20 cellular contexts compared by ENCODE assay signal in genomic region chr6:135296715-135297114, GRCh38.
DNase-seq lines count a peak whose midpoint lies in the region; ATAC-seq, FAIRE-seq and TF ChIP-seq lines count a peak whose summit lies in the region.
"Had no signal": no experiment of that assay in that cellular context is flagged by ENCODE, and none has a peak within 500 bp of the region (broad histone marks: within the 10 kb centered on the region; RNA-seq: fewer than 3 reads in every experiment).

No MANE protein-coding gene starts in this region.

- no peaks in the 10 kb centered on the region for H3K9me2 ChIP-seq in Loucy (replicated peaks; ENCODE audit: low read depth, low read length)

- H3K27me3 Mint-ChIP-seq in WTC11 (ENCODE audit: low read depth), result no peaks in the 10 kb centered on the region
- H3K27me3 Mint-ChIP-seq: B cell; CD8-positive, alpha-beta memory T cell had no signal

- H3K9me3 ChIP-seq in Loucy (ENCODE audit: insufficient read depth, low read depth, low read length) (peaks cover 6% of the 10 kb centered on the region), K562 (replicated peaks; ENCODE audit: control insufficient read depth, insufficient read depth, low read depth, low read length) (peaks cover 2% of the 10 kb centered on the region), kidney (ENCODE audit: control insufficient read depth in 1 of 2, low read length in 2 of 2) (no peaks in the 10 kb centered on the region), prostate gland (no peaks in the 10 kb centered on the region), WERI-Rb-1 (ENCODE audit: severe bottlenecking) (no peaks in the 10 kb centered on the region)

- in situ Hi-C loops in K562 (cut with MboI), result no loop called here

- no peak for TF ChIP-seq EP300 in K562 (IDR thresholded peaks at IDR 0.05; ENCODE audit: low read length)

- CTCF ChIA-PET in WTC11 (lab: Charles Lee), result no interaction called here
- CTCF ChIA-PET in K562 (lab: Yijun Ruan, JAX; ENCODE audit: low intra/inter-chr PET ratio), result no interaction called here

- H3K4me2 ChIP-seq in Loucy (ENCODE audit: low read depth, low read length, poor library complexity, severe bottlenecking), result peak overlapping the region; percentile 61
- no peak overlapping the region for H3K4me2 ChIP-seq in K562 (ENCODE audit: insufficient read depth, low read length)
- H3K4me2 ChIP-seq: BLaER1 treated with 17β-estradiol and CSF1 and Interleukin-3, amounts not matched to agents 10 nM and 100 nM had no signal

- H3K4me1 ChIP-seq in Loucy (ENCODE audit: insufficient read depth, low read length, poor library complexity, severe bottlenecking), result peaks cover 56% of the 10 kb centered on the region
- peaks cover 4 to 24% of the 10 kb centered on the region in 2 experiments; a peak in 4 of 5 replicates for H3K4me1 ChIP-seq in K562 (replicated peaks in 1 of 2; ENCODE audit: control insufficient read depth in 2 of 2, insufficient read depth in 2 of 2, low read length in 2 of 2)
- H3K4me1 ChIP-seq in kidney (ENCODE audit: control insufficient read depth in 1 of 2, insufficient read depth in 1 of 2, low read depth in 1 of 2, low read length in 2 of 2), result no peaks in the 10 kb centered on the region
- H3K4me1 ChIP-seq in prostate gland (replicated peaks), result no peaks in the 10 kb centered on the region

- H3K27me3 ChIP-seq in Loucy (ENCODE audit: insufficient read depth, low read length, poor library complexity, severe bottlenecking), result peaks cover 5% of the 10 kb centered on the region
- no peaks in the 10 kb centered on the region for H3K27me3 ChIP-seq in K562 (ENCODE audit: control insufficient read depth in 2 of 2, insufficient read depth in 2 of 2, low read length in 2 of 2)
- no peaks in the 10 kb centered on the region for H3K27me3 ChIP-seq in prostate gland (replicated peaks; ENCODE audit: insufficient read depth)
- no peaks in the 10 kb centered on the region for H3K27me3 ChIP-seq in WERI-Rb-1 (ENCODE audit: insufficient read depth, low read depth, severe bottlenecking)
- H3K27me3 ChIP-seq: BLaER1 treated with 17β-estradiol and CSF1 and Interleukin-3, amounts not matched to agents 10 nM and 100 nM had no signal

- H3K4me3 ChIP-seq in Loucy (ENCODE audit: low read length, poor library complexity, severe bottlenecking) (peak overlapping the region; percentile 30), K562 (no peak overlapping the region), kidney (ENCODE audit: low read length in 2 of 2) (no peak overlapping the region), prostate gland (no peak overlapping the region), WERI-Rb-1 (ENCODE audit: low read depth, low read length) (no peak overlapping the region)
- H3K4me3 ChIP-seq: BLaER1 treated with 17β-estradiol and CSF1 and Interleukin-3, amounts not matched to agents 10 nM and 100 nM; GM23248 had no signal

- H4K20me1 ChIP-seq in Loucy (ENCODE audit: insufficient read depth, low read length, poor library complexity, severe bottlenecking), result no peaks in the 10 kb centered on the region
- no peaks in the 10 kb centered on the region for H4K20me1 ChIP-seq in K562 (replicated peaks; ENCODE audit: control insufficient read depth, insufficient read depth, low read length)
- H4K20me1 ChIP-seq: BLaER1 treated with 17β-estradiol and CSF1 and Interleukin-3, amounts not matched to agents 10 nM and 100 nM had no signal

- WGBS in K562 (ENCODE audit: insufficient coverage, low coverage, missing lambda C conversion rate), result 64% methylated on average over 2 of the region's 2 CpGs
- 70% methylated on average over 2 of the region's 2 CpGs for WGBS in prostate gland

- H3K9me1 ChIP-seq in K562 (ENCODE audit: control insufficient read depth, insufficient read depth, low read length), result no peaks in the 10 kb centered on the region

- peak overlapping the region; percentile 49 for H3K9ac ChIP-seq in Loucy (ENCODE audit: low read depth, low read length, poor library complexity, severe bottlenecking)
- H3K9ac ChIP-seq in K562 (ENCODE audit: insufficient read depth in 1 of 2, low read depth in 2 of 2, low read length in 2 of 2), result no peak overlapping the region
- no peak overlapping the region for H3K9ac ChIP-seq in kidney (ENCODE audit: low read length in 2 of 2)
- H3K9ac ChIP-seq: BLaER1 treated with 17β-estradiol and CSF1 and Interleukin-3, amounts not matched to agents 10 nM and 100 nM; GM23248 had no signal

- no peak for DNase-seq in GM19239 (ENCODE audit: insufficient read length, low spot score)
- no peak for DNase-seq in WTC11 (ENCODE audit: low spot score)
- DNase-seq in K562 (ENCODE audit: extremely low read depth in 1 of 4, low spot score in 3 of 4), result no peak
- DNase-seq in kidney, result no peak
- DNase-seq in prostate gland (ENCODE audit: low spot score), result no peak
- no peak for DNase-seq in DMS114 treated with DMSO at 0.1 percent for 48 hours (lab: John Stamatoyannopoulos, UW; ENCODE audit: unreplicated experiment)
- no peak for DNase-seq in WERI-Rb-1
- DNase-seq: CD8-positive, alpha-beta memory T cell; COR-L47; DMS 273 treated with DMSO at 0.1 percent for 48 hours; DMS79; GF-D8; GM23248; HCEC 1CT; IMR-90; KBM-7 had no signal

- H2AFZ ChIP-seq in Loucy (ENCODE audit: low read length) (peak overlapping the region; percentile 8; the same call in 1 of the 2 replicates), K562 (ENCODE audit: low read depth, low read length) (peak overlapping the region; percentile 18; the same call in 1 of the 2 replicates)
- H2AFZ ChIP-seq: GM23248 had no signal

- H3K27ac ChIP-seq in K562 (ENCODE audit: extremely low read depth, low read depth, low read length), result 0 out of 3 replicates have a peak overlapping the region, but pooled peaks have one; percentile 11
- H3K27ac ChIP-seq in kidney (ENCODE audit: low read depth in 2 of 2, low read length in 2 of 2), result no peak overlapping the region
- no peak overlapping the region for H3K27ac ChIP-seq in prostate gland
- H3K27ac ChIP-seq in WERI-Rb-1, result no peak overlapping the region
- H3K27ac ChIP-seq: BLaER1 treated with 17β-estradiol and CSF1 and Interleukin-3, amounts not matched to agents 10 nM and 100 nM; GM23248; HL-60 had no signal

- H3K4me3 Mint-ChIP-seq in WTC11, result no peak overlapping the region
- H3K4me3 Mint-ChIP-seq: B cell; CD8-positive, alpha-beta memory T cell had no signal

- H3F3A ChIP-seq in Loucy (ENCODE audit: low read depth), result no peaks in the 10 kb centered on the region; the same call in 1 of the 2 replicates

- no peaks in the 10 kb centered on the region for H3K79me2 ChIP-seq in Loucy (ENCODE audit: insufficient read depth, low read length)
- no peaks in the 10 kb centered on the region for H3K79me2 ChIP-seq in K562 (ENCODE audit: control insufficient read depth, insufficient read depth, low read length)

- peaks cover 5% of the 10 kb centered on the region; the same call in 1 of the 2 replicates for H3K4me1 Mint-ChIP-seq in WTC11
- H3K4me1 Mint-ChIP-seq: B cell; CD8-positive, alpha-beta memory T cell had no signal

- POLR2A ChIA-PET in WTC11 (lab: Charles Lee), result no interaction called here
- POLR2A ChIA-PET in K562 (lab: Yijun Ruan, JAX), result no interaction called here

- TF ChIP-seq POLR2A in K562 (conservative IDR thresholded peaks at IDR 0.05) (no peak), prostate gland (IDR thresholded peaks at IDR 0.05) (no peak)

- H3K27ac Mint-ChIP-seq in WTC11, result 0 out of 2 replicates have a peak overlapping the region, but pooled peaks have one; percentile 2
- H3K27ac Mint-ChIP-seq: B cell had no signal

- ATAC-seq in WTC11 (no peak), K562 (no peak; the same call in 2 of the 3 replicates)

- H3K36me3 Mint-ChIP-seq in WTC11, result no peaks in the 10 kb centered on the region

- no peaks in the 10 kb centered on the region for H3K36me3 ChIP-seq in Loucy (ENCODE audit: insufficient read depth, low read length)
- H3K36me3 ChIP-seq in K562 (ENCODE audit: control insufficient read depth, insufficient read depth, low read length), result peaks cover 3% of the 10 kb centered on the region; the same call in 2 of the 3 replicates
- H3K36me3 ChIP-seq in kidney (ENCODE audit: control insufficient read depth in 1 of 2, insufficient read depth in 2 of 2, low read length in 2 of 2), result no peaks in the 10 kb centered on the region
- no peaks in the 10 kb centered on the region for H3K36me3 ChIP-seq in prostate gland
- H3K36me3 ChIP-seq in WERI-Rb-1, result no peaks in the 10 kb centered on the region

- no peak for TF ChIP-seq RAD21 in K562 (CRISPR knock-in tag; conservative IDR thresholded peaks at IDR 0.05 in 1 of 2, IDR thresholded peaks at IDR 0.05 in 1 of 2)

- H3K9me3 Mint-ChIP-seq in WTC11, result peaks cover 3% of the 10 kb centered on the region; the same call in 1 of the 2 replicates

- intact Hi-C loops in K562 (cut with micrococcal nuclease), result no loop called here
- intact Hi-C loops in kidney (cut with DNase I), result no loop called here
- intact Hi-C loops in prostate gland (cut with DNase I), result no loop called here

- FAIRE-seq in GM19239 (lab: Jason Lieb, UNC) (peak; percentile 14), K562 (lab: Jason Lieb, UNC) (no peak), kidney (lab: Jason Lieb, UNC) (no peak)

- no TSS peak for BruUV-seq in K562 (replicated peaks; lab: Mats Ljungman, UMichigan)

- no peak for TF ChIP-seq CTCF in Loucy (conservative IDR thresholded peaks at IDR 0.05; ENCODE audit: low read length)
- no peak for TF ChIP-seq CTCF in WTC11 (IDR thresholded peaks at IDR 0.05)
- TF ChIP-seq CTCF in K562 (IDR thresholded peaks at IDR 0.05 in 2 of 3, conservative IDR thresholded peaks at IDR 0.05 in 1 of 3; ENCODE audit: insufficient read depth in 2 of 3, low read depth in 1 of 3, low read length in 3 of 3), result no peak
- TF ChIP-seq CTCF in kidney (IDR thresholded peaks at IDR 0.05; ENCODE audit: borderline replicate concordance, extremely low read depth, insufficient read depth), result no peak
- TF ChIP-seq CTCF in prostate gland (IDR thresholded peaks at IDR 0.05), result no peak
- no peak for TF ChIP-seq CTCF in WERI-Rb-1 (IDR thresholded peaks at IDR 0.05; ENCODE audit: low read depth, low read length)

TF ChIP-seq in WTC11, 78 proteins besides CTCF, POLR2A, EP300 and RAD21 (continues in another document):
- TF ChIP-seq IRF1 (CRISPR knock-in tag; IDR thresholded peaks at IDR 0.05), result no peak

TF ChIP-seq in K562, 482 proteins besides CTCF, POLR2A, EP300 and RAD21 (continues in another document):
- TF ChIP-seq ARID3B (CRISPR knock-in tag; IDR thresholded peaks at IDR 0.05; ENCODE audit: borderline replicate concordance) (no peak), ZNF586 (CRISPR knock-in tag; conservative IDR thresholded peaks at IDR 0.05) (no peak), HCFC1 (IDR thresholded peaks at IDR 0.05; ENCODE audit: low read depth, low read length) (no peak), PHTF2 (CRISPR knock-in tag; IDR thresholded peaks at IDR 0.05) (no peak)
